In the genomic region with DNA sequence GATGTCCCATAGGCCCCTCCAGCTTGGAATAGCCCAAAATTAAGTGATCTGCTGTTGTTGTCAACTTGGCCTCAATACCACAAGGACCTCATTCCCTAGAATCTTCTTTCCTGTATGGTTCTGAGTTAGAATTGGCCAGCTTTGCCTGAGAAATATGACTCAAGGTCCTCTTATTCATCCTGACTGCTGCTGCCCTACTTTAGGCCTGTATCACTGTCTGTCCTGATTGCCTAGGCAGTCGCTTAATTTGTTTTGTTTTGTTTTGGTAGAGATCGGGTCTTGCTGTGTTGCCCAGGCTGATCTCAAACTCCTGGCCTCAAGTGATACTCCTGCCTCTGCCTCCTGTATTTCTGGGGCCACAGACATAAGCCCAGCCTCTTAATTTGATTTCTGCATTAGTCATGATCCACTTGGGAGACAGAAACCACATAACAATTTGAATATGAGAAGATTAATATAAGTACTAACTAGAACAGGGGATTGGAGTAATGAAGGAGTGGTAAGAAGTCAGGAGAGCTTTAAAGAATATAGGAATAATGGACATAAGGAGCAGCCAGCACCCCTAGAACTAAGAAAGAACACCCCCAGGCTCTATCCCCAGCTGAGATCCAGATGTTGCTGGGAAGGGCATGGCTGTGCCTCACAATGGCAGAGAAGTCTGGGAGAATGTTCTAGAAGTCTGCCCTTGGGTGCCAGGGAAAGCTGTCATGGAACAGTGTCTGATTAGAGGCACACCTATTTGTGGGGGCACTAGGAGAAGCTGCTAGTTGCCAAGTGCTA, we compare ENCODE assay signal across 1 cellular context.
TF ChIP-seq lines count a peak whose summit lies in the region.

No MANE protein-coding gene starts in this region.

TF ChIP-seq in A549, 52 proteins besides CTCF, POLR2A, EP300 and RAD21:
- TF ChIP-seq SMC3 (IDR thresholded peaks at IDR 0.05), result no peak
- TF ChIP-seq PHF8 (IDR thresholded peaks at IDR 0.05; ENCODE audit: borderline replicate concordance, low read depth), result no peak
- no peak for TF ChIP-seq NFE2L2 (conservative IDR thresholded peaks at IDR 0.05; ENCODE audit: low read length)
- TF ChIP-seq KDM1A (IDR thresholded peaks at IDR 0.05; ENCODE audit: low read depth), result no peak
- no peak for TF ChIP-seq POLR2AphosphoS2 (conservative IDR thresholded peaks at IDR 0.05; ENCODE audit: low read length)
- no peak for TF ChIP-seq BCL3 (IDR thresholded peaks at IDR 0.05)
- no peak for TF ChIP-seq MAFK (IDR thresholded peaks at IDR 0.05; ENCODE audit: partially characterized antibody)
- TF ChIP-seq ESRRA (IDR thresholded peaks at IDR 0.05; ENCODE audit: borderline replicate concordance, low read length), result no peak
- TF ChIP-seq GATA3 (IDR thresholded peaks at IDR 0.05; ENCODE audit: borderline replicate concordance), result no peak
- TF ChIP-seq RNF2 (IDR thresholded peaks at IDR 0.05; ENCODE audit: borderline replicate concordance, low read depth), result no peak
- TF ChIP-seq HOXB5 (CRISPR knock-in tag; IDR thresholded peaks at IDR 0.05), result no peak
